In the genomic region with DNA sequence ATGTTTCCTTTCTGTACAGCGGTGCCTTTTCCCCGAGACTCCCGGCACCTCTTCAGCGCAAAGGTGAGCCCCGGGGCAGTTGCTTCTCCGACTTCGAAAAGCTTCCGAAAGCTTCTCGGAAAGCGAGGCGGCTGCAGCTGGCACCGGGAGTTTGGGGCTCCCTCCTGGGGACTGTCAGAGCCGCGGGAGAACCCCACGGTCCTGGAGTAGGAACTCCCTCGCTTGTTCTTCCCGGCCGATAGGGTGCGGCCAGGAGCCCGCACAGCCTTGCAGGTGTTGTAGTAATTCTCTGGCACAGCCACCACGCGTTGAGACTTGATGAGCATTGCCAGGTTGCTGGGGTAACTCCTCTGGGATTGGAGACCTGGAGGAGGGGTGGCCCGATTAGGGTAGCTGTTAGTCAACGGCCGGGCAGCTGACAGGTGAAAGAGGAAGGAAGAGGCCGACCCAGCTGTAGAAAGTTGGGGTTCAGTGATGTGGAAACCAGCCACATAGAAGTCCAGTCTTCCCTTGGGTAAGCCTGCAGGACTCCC, we compare ENCODE assay signal across 1 cellular context.
TF ChIP-seq lines count a peak whose summit lies in the region.

No MANE protein-coding gene starts in this region.

TF ChIP-seq in K562, 482 proteins besides CTCF, POLR2A, EP300 and RAD21 (continued from another document):
- TF ChIP-seq, protein P1, sequence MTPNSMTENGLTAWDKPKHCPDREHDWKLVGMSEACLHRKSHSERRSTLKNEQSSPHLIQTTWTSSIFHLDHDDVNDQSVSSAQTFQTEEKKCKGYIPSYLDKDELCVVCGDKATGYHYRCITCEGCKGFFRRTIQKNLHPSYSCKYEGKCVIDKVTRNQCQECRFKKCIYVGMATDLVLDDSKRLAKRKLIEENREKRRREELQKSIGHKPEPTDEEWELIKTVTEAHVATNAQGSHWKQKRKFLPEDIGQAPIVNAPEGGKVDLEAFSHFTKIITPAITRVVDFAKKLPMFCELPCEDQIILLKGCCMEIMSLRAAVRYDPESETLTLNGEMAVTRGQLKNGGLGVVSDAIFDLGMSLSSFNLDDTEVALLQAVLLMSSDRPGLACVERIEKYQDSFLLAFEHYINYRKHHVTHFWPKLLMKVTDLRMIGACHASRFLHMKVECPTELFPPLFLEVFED (CRISPR knock-in tag; conservative IDR thresholded peaks at IDR 0.05): no peak
- TF ChIP-seq EHMT2 (IDR thresholded peaks at IDR 0.05) (no peak), ZNF398 (CRISPR knock-in tag; IDR thresholded peaks at IDR 0.05) (no peak), ZKSCAN1 (IDR thresholded peaks at IDR 0.05; ENCODE audit: low read depth, low read length) (no peak), IFI16 (CRISPR knock-in tag; IDR thresholded peaks at IDR 0.05) (no peak), ATF4 (CRISPR knock-in tag; IDR thresholded peaks at IDR 0.05) (no peak), SAP30 (IDR thresholded peaks at IDR 0.05; ENCODE audit: borderline replicate concordance, insufficient read depth, low read depth, low read length, poor library complexity, severe bottlenecking) (no peak), PTTG1 (tag; IDR thresholded peaks at IDR 0.05; ENCODE audit: low read depth) (no peak), RFX1 (IDR thresholded peaks at IDR 0.05) (peak; percentile 71), ZNF512 (tag; IDR thresholded peaks at IDR 0.05) (no peak), XRCC4 (IDR thresholded peaks at IDR 0.05; ENCODE audit: extremely low read depth, insufficient read depth, insufficient read length) (no peak), MEF2A (IDR thresholded peaks at IDR 0.05; ENCODE audit: control insufficient read depth, low read depth, low read length) (no peak), ZNF79 (CRISPR knock-in tag; IDR thresholded peaks at IDR 0.05; ENCODE audit: low read depth) (no peak), HMG20B (CRISPR knock-in tag; IDR thresholded peaks at IDR 0.05) (no peak), KAT2B (IDR thresholded peaks at IDR 0.05; ENCODE audit: low read depth, low read length) (no peak), MCM7 (IDR thresholded peaks at IDR 0.05) (no peak), GABPB2 (CRISPR knock-in tag; conservative IDR thresholded peaks at IDR 0.05) (no peak), CCAR2 (IDR thresholded peaks at IDR 0.05; ENCODE audit: low read depth, low read length) (no peak)
- TF ChIP-seq, protein P2, sequence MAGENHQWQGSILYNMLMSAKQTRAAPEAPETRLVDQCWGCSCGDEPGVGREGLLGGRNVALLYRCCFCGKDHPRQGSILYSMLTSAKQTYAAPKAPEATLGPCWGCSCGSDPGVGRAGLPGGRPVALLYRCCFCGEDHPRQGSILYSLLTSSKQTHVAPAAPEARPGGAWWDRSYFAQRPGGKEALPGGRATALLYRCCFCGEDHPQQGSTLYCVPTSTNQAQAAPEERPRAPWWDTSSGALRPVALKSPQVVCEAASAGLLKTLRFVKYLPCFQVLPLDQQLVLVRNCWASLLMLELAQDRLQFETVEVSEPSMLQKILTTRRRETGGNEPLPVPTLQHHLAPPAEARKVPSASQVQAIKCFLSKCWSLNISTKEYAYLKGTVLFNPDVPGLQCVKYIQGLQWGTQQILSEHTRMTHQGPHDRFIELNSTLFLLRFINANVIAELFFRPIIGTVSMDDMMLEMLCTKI (IDR thresholded peaks at IDR 0.05; ENCODE audit: partially characterized antibody): no peak
TF ChIP-seq in K562: peak in this region for 38.
